13 cellular contexts compared by ENCODE assay signal in the genomic region with DNA sequence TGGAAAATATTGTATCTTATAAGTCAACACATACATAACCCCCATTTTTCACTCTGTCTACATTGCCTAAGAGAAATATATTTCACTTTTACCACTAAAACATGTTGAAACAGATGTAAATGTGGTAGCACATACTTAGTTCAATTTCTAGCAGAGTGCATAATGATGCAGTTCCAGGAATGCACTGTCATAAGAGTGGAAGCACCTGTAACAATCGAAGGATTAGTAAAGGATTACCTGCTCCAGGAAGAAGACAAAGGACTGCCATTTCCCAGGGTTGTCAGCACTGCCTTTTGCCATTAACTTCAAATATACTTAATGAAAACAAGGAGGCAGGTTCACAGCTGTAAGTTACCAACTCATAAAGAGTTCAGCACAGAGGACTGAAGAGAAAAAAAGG. TPM values are rescaled to one million over a fixed set of nuclear protein-coding genes. Genes with fewer than 3 reads are reported as not detected.
DNase-seq lines count a peak whose midpoint lies in the region; ATAC-seq and TF ChIP-seq lines count a peak whose summit lies in the region.
"Had no signal": no experiment of that assay in that cellular context is flagged by ENCODE, and none has a peak within 500 bp of the region (broad histone marks: within the 10 kb centered on the region; RNA-seq: fewer than 3 reads in every experiment).

No MANE protein-coding gene starts in this region.

- no peak for TF ChIP-seq CTCF in activated B cell treated with CpG ODN at 0.5 μM for 24 hours (IDR thresholded peaks at IDR 0.05)
- TF ChIP-seq CTCF in gastroesophageal sphincter (IDR thresholded peaks at IDR 0.05), result no peak
- no peak for TF ChIP-seq CTCF in stomach (IDR thresholded peaks at IDR 0.05)

- no peak for DNase-seq in activated T-cell treated with anti-CD3 and anti-CD28 coated beads, Interleukin-2, amount 50 U/mL, for 72 hours
- no peak for DNase-seq in activated T-cell treated with anti-CD3 and anti-CD28 coated beads, Interleukin-2, amount 50 U/mL, for 1 hour
- no peak for DNase-seq in activated B cell treated with CpG ODN at 0.5 μM for 24 hours
- DNase-seq in stomach, result no peak
- DNase-seq in HuH-7 (ENCODE audit: low spot score), result no peak
- no peak for DNase-seq in germinal center (ENCODE audit: low spot score)
- DNase-seq: NCI-H1105 treated with DMSO at 0.1 percent for 48 hours, NCI-H69, SIG-M5, upper lobe of right lung had no signal

- 54 to 67% methylated on average over 1 of the region's 1 CpG for WGBS in gastroesophageal sphincter (ENCODE audit: low coverage in 1 of 2), 2 donors
- WGBS in stomach, 5 donors, result 46 to 65% (median 49%) methylated on average over 1 of the region's 1 CpG

- H3K36me3 ChIP-seq in gastroesophageal sphincter, result peaks cover 0 to 43% of the 10 kb centered on the region in 2 donors
- peaks cover 7 to 43% (median 26%) of the 10 kb centered on the region in 4 donors for H3K36me3 ChIP-seq in stomach

- H3K27ac Mint-ChIP-seq in activated T-cell treated with anti-CD3 and anti-CD28 coated beads, Interleukin-2, amount 50 U/mL, for 72 hours, result peak overlapping the region; percentile 95
- H3K27ac Mint-ChIP-seq in activated B cell treated with CpG ODN at 0.5 μM for 24 hours, result peak overlapping the region; percentile 88

- H3K9me3 Mint-ChIP-seq in activated T-cell treated with anti-CD3 and anti-CD28 coated beads, Interleukin-2, amount 50 U/mL, for 72 hours, result no peaks in the 10 kb centered on the region
- H3K9me3 Mint-ChIP-seq in activated B cell treated with CpG ODN at 0.5 μM for 24 hours, result no peaks in the 10 kb centered on the region

- peaks cover 99% of the 10 kb centered on the region for H3K4me1 Mint-ChIP-seq in activated T-cell treated with anti-CD3 and anti-CD28 coated beads, Interleukin-2, amount 50 U/mL, for 72 hours (ENCODE audit: low read depth)
- peaks cover 94% of the 10 kb centered on the region for H3K4me1 Mint-ChIP-seq in activated B cell treated with CpG ODN at 0.5 μM for 24 hours

- H3K4me3 ChIP-seq in gastroesophageal sphincter (no peak overlapping the region), stomach (no peak overlapping the region)
- H3K4me3 ChIP-seq: ascending aorta, upper lobe of right lung had no signal

- H3K4me3 Mint-ChIP-seq in activated T-cell treated with anti-CD3 and anti-CD28 coated beads, Interleukin-2, amount 50 U/mL, for 72 hours, result peak overlapping the region; percentile 82 to 91
- H3K4me3 Mint-ChIP-seq in activated B cell treated with CpG ODN at 0.5 μM for 24 hours, result peak overlapping the region; percentile 38

- POLR2A ChIA-PET in activated B cell treated with CpG ODN at 0.5 μM for 24 hours (lab: Charles Lee), result interaction anchor here (1.0 to 7.5 kb wide), 7 partner anchors 9 to 182 kb away, joined by 3 to 163 read pairs (median 4); partner anchors contain the start of gene DAD1

- TF ChIP-seq EP300 in gastroesophageal sphincter (IDR thresholded peaks at IDR 0.05), result no peak
- no peak for TF ChIP-seq EP300 in stomach (IDR thresholded peaks at IDR 0.05)

- ATAC-seq in activated T-cell treated with anti-CD3 and anti-CD28 coated beads, Interleukin-2, amount 50 U/mL, for 72 hours (replicated peaks in 1 of 2), result no peak
- ATAC-seq in activated B cell treated with CpG ODN at 0.5 μM for 24 hours (ENCODE audit: low read depth) (no peak), gastroesophageal sphincter (no peak), HG02571 (IDR thresholded peaks at IDR 0.05; ENCODE audit: unreplicated experiment) (no peak)
- ATAC-seq: upper lobe of right lung had no signal

- H3K36me3 Mint-ChIP-seq in activated T-cell treated with anti-CD3 and anti-CD28 coated beads, Interleukin-2, amount 50 U/mL, for 72 hours (ENCODE audit: insufficient read depth in 2 of 2), result peaks cover 3 to 18% of the 10 kb centered on the region in 2 donors
- H3K36me3 Mint-ChIP-seq in activated B cell treated with CpG ODN at 0.5 μM for 24 hours (ENCODE audit: low read depth), result peaks cover 29% of the 10 kb centered on the region

- CTCF ChIA-PET in activated B cell treated with CpG ODN at 0.5 μM for 24 hours (lab: Charles Lee), result interaction anchor here (1.0 to 9.4 kb wide), 4 partner anchors 8 to 289 kb away, joined by 3 to 202 read pairs (median 11); no protein-coding TSS in a partner anchor

- TF ChIP-seq POLR2A in gastroesophageal sphincter (IDR thresholded peaks at IDR 0.05) (no peak), stomach (IDR thresholded peaks at IDR 0.05) (no peak)

- H3K27ac ChIP-seq in gastroesophageal sphincter (peak overlapping the region; percentile 61 to 75 (median 74)), stomach (peak overlapping the region in 4 of 5 donors; percentile 82 to 91 (median 85))
- H3K27ac ChIP-seq: upper lobe of right lung had no signal

- H3K9me3 ChIP-seq in gastroesophageal sphincter, result no peaks in the 10 kb centered on the region
- no peaks in the 10 kb centered on the region for H3K9me3 ChIP-seq in stomach
- H3K9me3 ChIP-seq: ascending aorta, upper lobe of right lung had no signal

- peaks cover 0 to 45% (median 15%) of the 10 kb centered on the region in 3 donors for H3K4me1 ChIP-seq in gastroesophageal sphincter
- peaks cover 68 to 100% (median 84%) of the 10 kb centered on the region in 4 donors for H3K4me1 ChIP-seq in stomach
- H3K4me1 ChIP-seq: ascending aorta had no signal

- H3K27me3 ChIP-seq in gastroesophageal sphincter (no peaks in the 10 kb centered on the region), stomach (no peaks in the 10 kb centered on the region)
- H3K27me3 ChIP-seq: ascending aorta, upper lobe of right lung had no signal

- H3K27me3 Mint-ChIP-seq in activated T-cell treated with anti-CD3 and anti-CD28 coated beads, Interleukin-2, amount 50 U/mL, for 72 hours (ENCODE audit: low read depth), result no peaks in the 10 kb centered on the region
- no peaks in the 10 kb centered on the region for H3K27me3 Mint-ChIP-seq in activated B cell treated with CpG ODN at 0.5 μM for 24 hours

- intact Hi-C loops in activated B cell treated with CpG ODN at 0.5 μM for 24 hours (cut with micrococcal nuclease), result no loop called here
- intact Hi-C loops in stomach (cut with DNase I; ENCODE audit: low total_unique reads), result no loop called here

RNA-seq across cellular contexts. Expression of gene DAD1, which starts 24.6 kb away (rescaled TPM):
- 100 to 1,000 TPM; 165 to 188 TPM for total RNA-seq in activated T-cell treated with anti-CD3 and anti-CD28 coated beads, Interleukin-2, amount 50 U/mL, for 72 hours
- 123 and 139 TPM in 2 replicates for total RNA-seq in activated B cell treated with CpG ODN at 0.5 μM for 24 hours
- total RNA-seq in gastroesophageal sphincter, result 100 to 1,000 TPM; 123 to 228 (median 171) TPM
- 100 to 1,000 TPM in 2 of 5 donors, 10 to 100 TPM in 2, not detected in 1; 36.8 to 191 (median 80.8) TPM for total RNA-seq in stomach
- 100 to 1,000 TPM; 172 to 236 (median 202) TPM for polyA plus RNA-seq in stomach

RNA-seq across cellular contexts. Expression of gene ABHD4, which starts 33.6 kb away (rescaled TPM):
- 10 to 100 TPM; 18.8 to 21.9 TPM for total RNA-seq in activated T-cell treated with anti-CD3 and anti-CD28 coated beads, Interleukin-2, amount 50 U/mL, for 72 hours
- total RNA-seq in activated B cell treated with CpG ODN at 0.5 μM for 24 hours (12.1 and 13.0 TPM in 2 replicates), gastroesophageal sphincter (10 to 100 TPM; 23.8 to 42.0 (median 31.0) TPM), stomach (100 to 1,000 TPM in 1 of 5 donors, 10 to 100 TPM in 4; 12.2 to 130 (median 27.7) TPM)
- 10 to 100 TPM; 14.8 to 24.3 (median 17.0) TPM for polyA plus RNA-seq in stomach
